In the genomic region with DNA sequence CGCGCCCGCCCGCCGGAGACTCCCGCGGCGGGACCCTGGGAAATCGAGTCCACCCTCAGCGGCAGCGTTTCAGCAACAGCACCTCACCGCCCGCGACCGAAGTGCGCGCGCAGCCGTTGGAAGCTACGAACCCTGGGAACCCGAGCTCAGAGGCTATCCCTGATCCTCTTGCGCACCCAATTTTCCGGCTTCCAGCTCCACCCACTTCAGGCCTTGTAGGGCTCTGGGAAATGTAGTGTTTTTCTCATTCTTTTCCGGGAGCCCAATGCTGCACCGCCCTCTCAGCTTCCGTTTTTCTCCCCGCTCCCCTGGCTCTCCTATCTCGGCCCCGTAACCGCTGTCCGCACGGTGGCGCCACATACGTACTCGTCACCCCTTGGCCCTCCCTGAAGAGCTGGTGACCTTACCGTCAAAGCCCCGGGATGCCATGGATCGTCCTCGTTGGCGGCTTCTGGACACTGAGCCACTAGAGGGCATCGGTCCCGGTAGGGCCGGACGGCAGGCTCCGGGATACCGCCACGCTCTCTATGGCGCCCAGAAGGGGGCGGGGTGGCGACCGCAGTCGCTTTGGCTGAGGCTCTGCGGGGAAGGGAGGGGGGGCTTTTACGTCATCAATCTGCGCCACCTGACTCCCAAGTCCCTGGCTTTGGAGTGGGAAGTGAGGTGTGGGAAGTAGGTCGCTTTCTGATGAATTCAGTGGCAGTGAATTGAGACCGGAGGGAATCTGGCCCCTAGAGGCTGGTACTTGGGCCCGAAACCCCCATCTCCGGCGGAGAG, we compare ENCODE assay signal across 8 cellular contexts. TPM values are rescaled to one million over a fixed set of nuclear protein-coding genes. Genes with fewer than 3 reads are reported as not detected.
DNase-seq lines count a peak whose midpoint lies in the region; ATAC-seq and TF ChIP-seq lines count a peak whose summit lies in the region.

A gene (plus strand): TSS at position 687 of the 777 bp plus-strand sequence. CDS start 3,948 bp downstream, outside the sequence.
A gene (minus strand): TSS at position 102 of the 777 bp plus-strand sequence. CDS start 225 bp downstream, outside the sequence.

- peak within 1 kb of the TSS; percentile 92 for H3K4me3 Mint-ChIP-seq in activated B cell treated with CpG ODN at 0.5 μM for 24 hours

- H3K27ac Mint-ChIP-seq in activated B cell treated with CpG ODN at 0.5 μM for 24 hours: peak within 1 kb of the TSS; percentile 92

- H3K36me3 Mint-ChIP-seq in activated B cell treated with CpG ODN at 0.5 μM for 24 hours (ENCODE audit: low read depth): peaks cover 42% of the 10 kb centered on the region

- H3K4me1 Mint-ChIP-seq in activated B cell treated with CpG ODN at 0.5 μM for 24 hours: peaks cover 31% of the 10 kb centered on the region

- intact Hi-C loops in activated B cell treated with CpG ODN at 0.5 μM for 24 hours (cut with micrococcal nuclease): loop anchor here (1.0 kb wide), 6 partner anchors 681 to 1620 kb away; a partner anchor contains a TSS

- DNase-seq in AG08395 (ENCODE audit: low spot score) (peak; percentile 97), NCI-H226 (peak; percentile 99), activated B cell treated with CpG ODN at 0.5 μM for 24 hours (peak; percentile 93), inferior parietal cortex (ENCODE audit: extremely low spot score) (peak; percentile 98)
- peak; percentile 98 for DNase-seq in central memory CD4-positive, alpha-beta T cell
- DNase-seq in stimulated activated CD4-positive, alpha-beta T cell treated with anti-CD3 and anti-CD28 coated beads, Interleukin-12 subunit alpha, Interleukin-12 subunit beta, amount 100 ng/mL, for 24 hours (ENCODE audit: low read depth in 2 of 2): peak; percentile 93

- POLR2A ChIA-PET in activated B cell treated with CpG ODN at 0.5 μM for 24 hours (lab: Charles Lee): interaction anchor here (0.6 to 1.4 kb wide), 11 partner anchors 10 to 1620 kb away, joined by 3 to 14 read pairs (median 3); a partner anchor contains a TSS

- H3K9me3 Mint-ChIP-seq in activated B cell treated with CpG ODN at 0.5 μM for 24 hours: no peaks in the 10 kb centered on the region

- H3K27me3 Mint-ChIP-seq in activated B cell treated with CpG ODN at 0.5 μM for 24 hours: no peaks in the 10 kb centered on the region

- CTCF ChIA-PET in activated B cell treated with CpG ODN at 0.5 μM for 24 hours (lab: Charles Lee): interaction anchor here (0.7 to 1.2 kb wide), 11 partner anchors 10 to 1570 kb away, joined by 3 to 6 read pairs (median 3); a partner anchor contains a TSS

- peak; percentile 91 for ATAC-seq in GM18907 (IDR thresholded peaks at IDR 0.05; ENCODE audit: unreplicated experiment)
- ATAC-seq in HG03175 (IDR thresholded peaks at IDR 0.05; ENCODE audit: unreplicated experiment): peak; percentile 90
- peak; percentile 82 for ATAC-seq in activated B cell treated with CpG ODN at 0.5 μM for 24 hours (ENCODE audit: low read depth)

- peak; percentile 53 for TF ChIP-seq CTCF in activated B cell treated with CpG ODN at 0.5 μM for 24 hours (IDR thresholded peaks at IDR 0.05)

RNA-seq across cellular contexts. Expression of the first gene that starts in this region (rescaled TPM):
- total RNA-seq in activated B cell treated with CpG ODN at 0.5 μM for 24 hours: 11.9 and 15.6 TPM in 2 replicates

RNA-seq across cellular contexts. Expression of the second gene that starts in this region (rescaled TPM):
- 112 and 125 TPM in 2 replicates for total RNA-seq in activated B cell treated with CpG ODN at 0.5 μM for 24 hours

Comparison
In these comparisons a context has a peak if more than half of its experiments do, and no peak if none do; other contexts are left out.
1. Peak in every context shown above with its lines: DNase-seq and ATAC-seq.